In the genomic region with DNA sequence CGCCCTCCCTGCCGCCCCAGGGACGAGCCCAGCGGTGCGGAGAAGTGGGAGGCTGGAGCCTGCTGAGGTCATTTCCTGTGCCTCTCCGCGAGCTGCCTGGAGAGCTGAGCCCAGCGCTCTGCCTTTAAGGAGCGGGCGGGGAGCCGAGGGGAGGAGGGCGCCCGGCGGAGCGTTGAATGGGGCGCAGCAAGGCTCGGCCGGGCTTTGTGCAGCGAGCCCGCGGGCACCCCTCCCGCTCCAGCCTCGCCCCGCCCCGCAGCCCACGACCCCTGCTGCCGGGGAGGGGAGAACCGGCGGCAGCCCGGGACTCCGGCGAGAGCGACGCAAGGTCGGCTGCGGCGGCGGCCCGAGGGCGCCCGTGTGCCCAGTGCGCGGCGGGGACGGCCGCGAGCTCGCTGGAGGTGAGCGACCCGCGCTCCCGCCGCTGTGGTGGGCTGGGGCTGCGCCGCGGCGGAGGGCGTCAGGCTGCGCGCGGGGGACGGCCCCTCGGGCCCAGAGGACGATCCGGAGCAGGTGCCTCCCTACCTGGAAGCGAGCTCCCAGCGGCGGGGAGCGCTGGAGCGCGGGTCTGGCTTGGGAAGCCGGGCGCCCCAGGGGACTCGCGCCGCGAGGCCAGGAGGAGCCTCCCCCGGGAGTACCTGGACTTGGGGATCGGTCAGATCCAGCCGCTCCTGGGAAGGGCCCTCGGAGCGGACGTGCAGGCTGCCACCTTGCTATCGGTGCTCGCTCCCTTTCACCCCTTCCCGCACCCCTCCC, we compare ENCODE assay signal across 8 cellular contexts. TPM values are rescaled to one million over a fixed set of nuclear protein-coding genes. Genes with fewer than 3 reads are reported as not detected.
DNase-seq lines count a peak whose midpoint lies in the region; ATAC-seq and TF ChIP-seq lines count a peak whose summit lies in the region.

A gene (plus strand): TSS at position 293 of the 756 bp plus-strand sequence. CDS start 8,578 bp downstream, outside the sequence.

- peak within 1 kb of the TSS; percentile 69 to 75 (median 73) for H3K4me3 Mint-ChIP-seq in T-cell

- H3K9me2 ChIP-seq in MM.1S (replicated peaks; ENCODE audit: insufficient read depth, low read length), result no peaks in the 10 kb centered on the region
- no peaks in the 10 kb centered on the region for H3K9me2 ChIP-seq in hepatocyte (replicated peaks; ENCODE audit: insufficient read depth)

- peak; percentile 90 for ATAC-seq in GM19463 (IDR thresholded peaks at IDR 0.05; ENCODE audit: unreplicated experiment)
- peak; percentile 86 to 93 (median 92) for ATAC-seq in T-cell (replicated peaks in 1 of 4)

- no peak within 1 kb of the TSS for H3K27ac Mint-ChIP-seq in T-cell

- no peaks in the 10 kb centered on the region for H3K36me3 ChIP-seq in MM.1S (replicated peaks; ENCODE audit: insufficient read depth, low read length)
- H3K36me3 ChIP-seq in hepatocyte (replicated peaks; ENCODE audit: insufficient read depth, low read depth), result no peaks in the 10 kb centered on the region

- POLR2A ChIA-PET in T-cell (lab: Charles Lee), result no interaction called here

- H3K4me3 ChIP-seq in MM.1S (ENCODE audit: low read length), result peak within 1 kb of the TSS; percentile 55
- peak within 1 kb of the TSS; percentile 57 for H3K4me3 ChIP-seq in astrocyte of the cerebellum (ENCODE audit: low read depth, low read length)
- H3K4me3 ChIP-seq in hepatocyte, result peak within 1 kb of the TSS; percentile 77

- H3K36me3 Mint-ChIP-seq in T-cell, result no peaks in the 10 kb centered on the region

- no peak for TF ChIP-seq CTCF in MM.1S (IDR thresholded peaks at IDR 0.05; ENCODE audit: low read length)
- TF ChIP-seq CTCF in astrocyte of the cerebellum (IDR thresholded peaks at IDR 0.05; ENCODE audit: low read depth, low read length, missing control alignments), result no peak
- peak; percentile 13 for TF ChIP-seq CTCF in hepatocyte (IDR thresholded peaks at IDR 0.05; ENCODE audit: poor library complexity)

- 1% methylated on average over 71 of the region's 86 CpGs for WGBS in hepatocyte (ENCODE audit: low lambda C conversion rate, missing lambda C conversion rate)

- no peak within 1 kb of the TSS for H3K9ac ChIP-seq in MM.1S (ENCODE audit: low read length)

- H3F3A ChIP-seq in MM.1S (ENCODE audit: insufficient read depth, low read length), result no peaks in the 10 kb centered on the region

- no peaks in the 10 kb centered on the region for H3K9me3 Mint-ChIP-seq in T-cell

- H3K9me3 ChIP-seq in MM.1S (replicated peaks; ENCODE audit: insufficient read depth, low read length), result no peaks in the 10 kb centered on the region
- H3K9me3 ChIP-seq in hepatocyte (ENCODE audit: low read depth), result no peaks in the 10 kb centered on the region

- peaks cover 0 to 8% (median 7%) of the 10 kb centered on the region in 3 donors for H3K4me1 Mint-ChIP-seq in T-cell

- H3K4me1 ChIP-seq in MM.1S (ENCODE audit: low read length), result no peaks in the 10 kb centered on the region
- H3K4me1 ChIP-seq in hepatocyte (ENCODE audit: insufficient read depth), result no peaks in the 10 kb centered on the region

- H3K27ac ChIP-seq in MM.1S (ENCODE audit: low read length) (no peak within 1 kb of the TSS), hepatocyte (peak within 1 kb of the TSS; percentile 95)

- H3K4me2 ChIP-seq in MM.1S (ENCODE audit: low read depth, low read length) (peak within 1 kb of the TSS; percentile 60), hepatocyte (peak within 1 kb of the TSS; percentile 94)

- peaks cover 23 to 38% of the 10 kb centered on the region in 2 donors for H3K27me3 Mint-ChIP-seq in T-cell

- in situ Hi-C loops in astrocyte of the cerebellum (cut with HindIII; ENCODE audit: low sequenced_read_pairs), result no loop called here

- H3K79me2 ChIP-seq in MM.1S (ENCODE audit: low read length), result no peaks in the 10 kb centered on the region
- H3K79me2 ChIP-seq in hepatocyte, result peaks cover 37% of the 10 kb centered on the region

- H3K27me3 ChIP-seq in MM.1S (replicated peaks; ENCODE audit: insufficient read depth, low read length), result no peaks in the 10 kb centered on the region
- no peaks in the 10 kb centered on the region for H3K27me3 ChIP-seq in hepatocyte

- peak; percentile 91 for DNase-seq in AG08396 (ENCODE audit: low spot score)
- peak; percentile 55 for DNase-seq in MM.1S
- peak in 26 of 34 experiments; percentile 4 to 52 (median 26) for DNase-seq in T-cell
- DNase-seq in astrocyte of the cerebellum (ENCODE audit: low read depth), result no peak
- peak; percentile 90 for DNase-seq in hepatocyte (ENCODE audit: low spot score)
- DNase-seq in putamen (ENCODE audit: low spot score), result peak; percentile 95
- DNase-seq in dedifferentiated amniotic fluid mesenchymal stem cell (ENCODE audit: extremely low spot score), result no peak

- H2AFZ ChIP-seq in MM.1S (ENCODE audit: low read length), result peak within 1 kb of the TSS; percentile 61
- peak within 1 kb of the TSS; percentile 92 for H2AFZ ChIP-seq in hepatocyte

- CTCF ChIA-PET in T-cell (lab: Charles Lee), result no interaction called here

- H4K20me1 ChIP-seq in MM.1S (ENCODE audit: insufficient read depth, low read length) (no peaks in the 10 kb centered on the region), hepatocyte (ENCODE audit: insufficient read depth, poor library complexity, severe bottlenecking) (no peaks in the 10 kb centered on the region)

RNA-seq across cellular contexts. Expression of the gene that starts here (rescaled TPM):
- total RNA-seq in T-cell (1 to 10 TPM in 1 of 5 donors, under 1 TPM in 4; 0.20 to 1.0 (median 0.58) TPM), hepatocyte (17.1 and 19.5 TPM in 2 replicates)
- polyA plus RNA-seq in hepatocyte, result 12.8 and 16.9 TPM in 2 replicates

Comparison
In these comparisons a context has a peak if more than half of its experiments do, and no peak if none do; other contexts are left out.
1. DNase-seq: peak in AG08396 (single experiment), MM.1S (single experiment), T-cell (26 of 34), hepatocyte (single experiment) and putamen (single experiment); none in astrocyte of the cerebellum (single experiment) and dedifferentiated amniotic fluid mesenchymal stem cell (single experiment).
2. Peak in every context shown above with its lines, with median percentiles within 50 percentile points of each other: H3K4me3 ChIP-seq.